8 cellular contexts compared by ENCODE assay signal in the genomic region with DNA sequence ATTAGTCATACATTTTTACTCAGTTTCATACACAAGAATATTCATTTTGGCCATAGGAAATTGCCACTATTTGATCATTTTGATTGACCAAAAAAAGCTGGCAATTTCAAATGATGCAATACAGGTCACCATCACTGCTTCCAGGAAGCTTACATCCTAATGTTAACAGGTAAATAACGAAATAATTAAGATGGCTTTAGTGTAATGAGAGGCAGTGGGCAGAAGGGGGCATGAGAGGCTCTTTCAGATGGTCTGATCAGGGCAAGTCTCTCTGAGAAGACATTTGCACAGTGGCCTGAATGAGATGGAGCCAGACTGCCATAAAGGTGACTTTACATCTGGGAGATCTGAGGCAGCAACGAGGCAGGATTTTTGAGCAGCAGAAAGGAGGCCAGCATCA.
A peak's percentile ranks its signal among the peaks of the same experiment; 100 is the strongest.
DNase-seq lines count a peak whose midpoint lies in the region; ATAC-seq and TF ChIP-seq lines count a peak whose summit lies in the region.

No MANE protein-coding gene starts in this region.

- H3K4me3 Mint-ChIP-seq in activated CD4-positive, alpha-beta memory T cell treated with anti-CD3 and anti-CD28 coated beads, Interleukin-2, amount 10 ng/mL, durations not matched to agents 7 days and 5 days = no peak overlapping the region

- no peak for TF ChIP-seq POLR2A in gastroesophageal sphincter (IDR thresholded peaks at IDR 0.05)

- no peak overlapping the region for H3K27ac Mint-ChIP-seq in activated CD4-positive, alpha-beta memory T cell treated with anti-CD3 and anti-CD28 coated beads, Interleukin-2, amount 10 ng/mL, durations not matched to agents 7 days and 5 days

- DNase-seq in D341Med (ENCODE audit: low spot score) = peak; percentile 68
- DNase-seq in NCI-H2227 treated with DMSO at 0.1 percent for 48 hours (lab: John Stamatoyannopoulos, UW) = peak; percentile 36
- DNase-seq in activated CD4-positive, alpha-beta memory T cell treated with anti-CD3 and anti-CD28 coated beads, Interleukin-2, amount 10 ng/mL, durations not matched to agents 7 days and 5 days = peak; percentile 40
- DNase-seq in pulmonary artery endothelial cell (ENCODE audit: low read depth, low spot score) = peak; percentile 43
- DNase-seq in hepatic stellate cell (ENCODE audit: low spot score) = no peak

- H3K27me3 Mint-ChIP-seq in activated CD4-positive, alpha-beta memory T cell treated with anti-CD3 and anti-CD28 coated beads, Interleukin-2, amount 10 ng/mL, durations not matched to agents 7 days and 5 days = peaks cover 1% of the 10 kb centered on the region

- CTCF ChIA-PET in activated CD4-positive, alpha-beta memory T cell treated with anti-CD3 and anti-CD28 coated beads, Interleukin-2, amount 10 ng/mL, durations not matched to agents 7 days and 5 days (lab: Charles Lee) = interaction anchor here (1.8 to 2.1 kb wide), 2 partner anchors 261 to 263 kb away, joined by 5 to 7 read pairs; no protein-coding TSS in a partner anchor

- H3K27ac ChIP-seq in gastroesophageal sphincter = no peak overlapping the region

- peaks cover 6% of the 10 kb centered on the region for H3K4me1 Mint-ChIP-seq in activated CD4-positive, alpha-beta memory T cell treated with anti-CD3 and anti-CD28 coated beads, Interleukin-2, amount 10 ng/mL, durations not matched to agents 7 days and 5 days

- H3K36me3 Mint-ChIP-seq in activated CD4-positive, alpha-beta memory T cell treated with anti-CD3 and anti-CD28 coated beads, Interleukin-2, amount 10 ng/mL, durations not matched to agents 7 days and 5 days (ENCODE audit: low read depth) = no peaks in the 10 kb centered on the region

- H3K9me3 Mint-ChIP-seq in activated CD4-positive, alpha-beta memory T cell treated with anti-CD3 and anti-CD28 coated beads, Interleukin-2, amount 10 ng/mL, durations not matched to agents 7 days and 5 days = no peaks in the 10 kb centered on the region

- no peaks in the 10 kb centered on the region for H3K27me3 ChIP-seq in gastroesophageal sphincter

- peak; percentile 76 for ATAC-seq in GM19351 (IDR thresholded peaks at IDR 0.05; ENCODE audit: unreplicated experiment)
- peak; percentile 77 for ATAC-seq in HG03135 (IDR thresholded peaks at IDR 0.05; ENCODE audit: unreplicated experiment)
- peak; percentile 49 for ATAC-seq in gastroesophageal sphincter

- H3K4me1 ChIP-seq in gastroesophageal sphincter = peaks cover 0 to 34% (median 2%) of the 10 kb centered on the region in 3 donors

- H3K9me3 ChIP-seq in gastroesophageal sphincter = no peaks in the 10 kb centered on the region

- no peak overlapping the region for H3K4me3 ChIP-seq in gastroesophageal sphincter

- POLR2A ChIA-PET in activated CD4-positive, alpha-beta memory T cell treated with anti-CD3 and anti-CD28 coated beads, Interleukin-2, amount 10 ng/mL, durations not matched to agents 7 days and 5 days (lab: Charles Lee) = no interaction called here

- peak; percentile 10 to 63 (median 52) for TF ChIP-seq CTCF in gastroesophageal sphincter (IDR thresholded peaks at IDR 0.05)

- H3K36me3 ChIP-seq in gastroesophageal sphincter = no peaks in the 10 kb centered on the region

- WGBS in gastroesophageal sphincter (ENCODE audit: low coverage in 1 of 2), 2 donors = 16 to 40% methylated on average over 1 to 2 of the region's 2 CpGs

- TF ChIP-seq EP300 in gastroesophageal sphincter (IDR thresholded peaks at IDR 0.05) = no peak
